35 cellular contexts compared by ENCODE assay signal in genomic region chr2:210063306-210063705, GRCh38.
"Had no signal": no experiment of that assay in that cellular context is flagged by ENCODE, and none has a peak within 500 bp of the region (broad histone marks: within the 10 kb centered on the region; RNA-seq: fewer than 3 reads in every experiment).

No MANE protein-coding gene starts in this region.

- H3K4me3 ChIP-seq: MG63 had no signal

- H3K27me3 ChIP-seq: MG63 had no signal

- H3K9me3 ChIP-seq: MG63 had no signal

- H3K36me3 ChIP-seq: MG63 had no signal

- DNase-seq: Karpas-422, Kasumi-1, MG63, MM.1S, MV-4-11, NCI-H1048, NCI-H1092, NCI-H1092 treated with DMSO at 0.1 percent for 48 hours, NCI-H1105, NCI-H1105 treated with DMSO at 0.1 percent for 48 hours, NCI-H1417, NCI-H1417 treated with DMSO at 0.1 percent for 48 hours, NCI-H1436, NCI-H1436 treated with DMSO at 0.1 percent for 48 hours, NCI-H146, NCI-H1694, NCI-H1694 treated with DMSO at 0.1 percent for 48 hours, NCI-H187, NCI-H187 treated with DMSO at 0.1 percent for 48 hours, NCI-H1930, NCI-H2029, NCI-H2029 treated with DMSO at 0.1 percent for 48 hours, NCI-H2081, NCI-H2081 treated with DMSO at 0.1 percent for 48 hours, NCI-H2107, NCI-H2171, NCI-H2171 treated with DMSO at 0.1 percent for 48 hours, NCI-H2227 treated with DMSO at 0.1 percent for 48 hours, NCI-H226, NCI-H345, NCI-H446, NCI-H446 treated with DMSO at 0.1 percent for 48 hours, NCI-H510A, NCI-H510A treated with DMSO at 0.1 percent for 48 hours, NCI-H524 had no signal
